Comparison of ENCODE assay signal across 26 cellular contexts in the genomic region with DNA sequence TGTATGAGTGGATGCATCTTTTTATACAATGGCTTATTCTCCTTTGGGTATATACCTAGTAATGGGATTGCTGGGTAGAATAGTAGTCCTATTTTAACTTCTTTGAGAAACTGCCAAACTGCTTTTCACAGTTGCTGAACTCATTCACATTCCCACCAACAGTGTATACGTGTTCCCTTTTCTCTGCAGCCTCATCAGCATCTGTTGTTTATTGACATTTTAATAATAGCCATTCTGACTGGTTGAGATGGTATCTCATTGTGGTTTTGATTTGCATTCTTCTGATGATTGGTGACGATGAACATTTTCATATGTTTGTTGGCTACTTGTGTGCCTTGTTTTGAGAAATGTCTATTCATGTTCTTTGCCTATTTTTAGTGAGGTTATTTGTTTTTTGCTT.
DNase-seq lines count a peak whose midpoint lies in the region; ATAC-seq, FAIRE-seq and TF ChIP-seq lines count a peak whose summit lies in the region.
"Had no signal": no experiment of that assay in that cellular context is flagged by ENCODE, and none has a peak within 500 bp of the region (broad histone marks: within the 10 kb centered on the region; RNA-seq: fewer than 3 reads in every experiment).

No MANE protein-coding gene starts in this region.

- H3K27ac ChIP-seq in ACC112 (ENCODE audit: low read depth, low read length) (no peak overlapping the region), PC-3 (ENCODE audit: low read length) (no peak overlapping the region), esophagus squamous epithelium (no peak overlapping the region)
- H3K27ac ChIP-seq: A549, colonic mucosa, neutrophil, RWPE1, thoracic aorta had no signal

- POLR2A ChIA-PET in PC-3 (lab: Charles Lee; ENCODE audit: unreplicated experiment) = no interaction called here

- H3K9ac ChIP-seq in PC-3 (ENCODE audit: low read length) = no peak overlapping the region

- H3K27me3 ChIP-seq in ACC112 (ENCODE audit: insufficient read depth, low read length) = no peaks in the 10 kb centered on the region
- H3K27me3 ChIP-seq in PC-3 (ENCODE audit: low read length) = no peaks in the 10 kb centered on the region
- no peaks in the 10 kb centered on the region for H3K27me3 ChIP-seq in esophagus squamous epithelium
- H3K27me3 ChIP-seq: colonic mucosa, neutrophil had no signal

- no peaks in the 10 kb centered on the region for H3K9me3 ChIP-seq in PC-3 (ENCODE audit: low read length)
- no peaks in the 10 kb centered on the region for H3K9me3 ChIP-seq in esophagus squamous epithelium
- H3K9me3 ChIP-seq: A549, colonic mucosa, neutrophil, thoracic aorta had no signal

- ATAC-seq in PC-3 = no peak
- no peak for ATAC-seq in GM21737 (IDR thresholded peaks at IDR 0.05; ENCODE audit: unreplicated experiment)
- ATAC-seq: A549; left lobe of liver; mucosa of descending colon; stimulated activated memory B cell treated with anti-CD40 and anti-IgM and Interleukin-4, amounts not matched to agents 10 μg/mL and 1 μg/mL and 100 μg/mL, for 72 hours had no signal

- FAIRE-seq in GM12892 (lab: Jason Lieb, UNC) = no peak
- FAIRE-seq: A549, endothelial cell of umbilical vein had no signal

- CTCF ChIA-PET in PC-3 (lab: Charles Lee) = no interaction called here

- H4K20me1 ChIP-seq in PC-3 (ENCODE audit: low read length) = no peaks in the 10 kb centered on the region

- DNase-seq in HCEC 1CT (peak; percentile 73), PC-3 (peak; percentile 53), fibroblast of mammary gland (ENCODE audit: low read depth) (peak; percentile 36), Kasumi-1 (lab: John Stamatoyannopoulos, UW) (no peak), GM12892 (ENCODE audit: insufficient read length) (no peak), esophagus squamous epithelium (lab: John Stamatoyannopoulos, UW) (no peak)
- DNase-seq: activated CD4-positive, alpha-beta T cell treated with anti-CD3 and anti-CD28 coated beads, Interleukin-2, amount 10 ng/mL, durations not matched to agents 24 days and 14 days; activated CD8-positive, alpha-beta memory T cell treated with anti-CD3 and anti-CD28 coated beads, Interleukin-2, amount 50 U/mL, for 4 hours; anterior cingulate cortex; CD4-positive, alpha-beta T cell; colonic mucosa; DND-41; H7; mucosa of descending colon; NCI-H1436; NCI-H345; stimulated activated CD4-positive, alpha-beta T cell treated with anti-CD3 and anti-CD28 coated beads, Interleukin-15, amount 100 ng/mL, for 24 hours had no signal

- no TSS peak for BruUV-seq in PC-3 (replicated peaks; lab: Mats Ljungman, UMichigan)

- H3K9me2 ChIP-seq in PC-3 (replicated peaks; ENCODE audit: low read length) = no peaks in the 10 kb centered on the region

- H3K36me3 ChIP-seq in ACC112 (ENCODE audit: insufficient read depth, low read length) (no peaks in the 10 kb centered on the region), PC-3 (ENCODE audit: low read depth, low read length) (no peaks in the 10 kb centered on the region), esophagus squamous epithelium (no peaks in the 10 kb centered on the region)
- H3K36me3 ChIP-seq: colonic mucosa, neutrophil, thoracic aorta had no signal

- H3K79me2 ChIP-seq in ACC112 (ENCODE audit: control insufficient read depth, insufficient read depth, low read length, unreplicated experiment) (no peaks in the 10 kb centered on the region), PC-3 (ENCODE audit: low read length) (no peaks in the 10 kb centered on the region)

- no peak for TF ChIP-seq CTCF in PC-3 (conservative IDR thresholded peaks at IDR 0.05; ENCODE audit: low read depth, low read length)
- no peak for TF ChIP-seq CTCF in fibroblast of mammary gland (conservative IDR thresholded peaks at IDR 0.05; ENCODE audit: control insufficient read depth, insufficient read depth, low read depth, low read length)
- TF ChIP-seq CTCF in esophagus squamous epithelium (IDR thresholded peaks at IDR 0.05) = no peak

- no peaks in the 10 kb centered on the region for H3F3A ChIP-seq in PC-3 (ENCODE audit: low read length, unreplicated experiment)

- H3K4me1 ChIP-seq in ACC112 (ENCODE audit: control insufficient read depth, insufficient read depth, low read length, unreplicated experiment) (peaks cover 3% of the 10 kb centered on the region), PC-3 (ENCODE audit: insufficient read depth, low read length) (peaks cover 28% of the 10 kb centered on the region), esophagus squamous epithelium (no peaks in the 10 kb centered on the region)
- H3K4me1 ChIP-seq: A549, colonic mucosa had no signal

- WGBS in esophagus squamous epithelium, 2 donors = 43 to 68% methylated on average over 2 of the region's 2 CpGs

- intact Hi-C loops in PC-3 (cut with micrococcal nuclease) = loop anchor here (10.0 kb wide), 1 partner anchor 217 kb away; no protein-coding TSS in a partner anchor
- intact Hi-C loops in esophagus squamous epithelium (cut with DNase I) = no loop called here

- H3K4me3 ChIP-seq in ACC112 (ENCODE audit: low read depth, low read length) (no peak overlapping the region), PC-3 (ENCODE audit: low read length) (no peak overlapping the region), fibroblast of mammary gland (ENCODE audit: control insufficient read depth, low read depth, low read length) (no peak overlapping the region), esophagus squamous epithelium (no peak overlapping the region)
- H3K4me3 ChIP-seq: A549, colonic mucosa, mucosa of descending colon, thoracic aorta had no signal

- TF ChIP-seq POLR2A in GM12892 (IDR thresholded peaks at IDR 0.05; ENCODE audit: low read depth, low read length) (no peak), esophagus squamous epithelium (IDR thresholded peaks at IDR 0.05) (no peak)

- H3K4me2 ChIP-seq in PC-3 (ENCODE audit: low read length) = no peak overlapping the region
- H3K4me2 ChIP-seq: A549 had no signal

- peak overlapping the region; percentile 6 for H2AFZ ChIP-seq in ACC112 (ENCODE audit: low read length, unreplicated experiment)
- H2AFZ ChIP-seq in PC-3 (ENCODE audit: low read length) = no peak overlapping the region

Comparison
In these comparisons a context has a peak if more than half of its experiments do, and no peak if none do; other contexts are left out.
1. DNase-seq: peak in HCEC 1CT (single experiment), PC-3 (single experiment) and fibroblast of mammary gland (single experiment); none in Kasumi-1 (0 of 2), GM12892 (single experiment) and esophagus squamous epithelium (single experiment).